Comparison of ENCODE assay signal across 1 cellular context in the genomic region with DNA sequence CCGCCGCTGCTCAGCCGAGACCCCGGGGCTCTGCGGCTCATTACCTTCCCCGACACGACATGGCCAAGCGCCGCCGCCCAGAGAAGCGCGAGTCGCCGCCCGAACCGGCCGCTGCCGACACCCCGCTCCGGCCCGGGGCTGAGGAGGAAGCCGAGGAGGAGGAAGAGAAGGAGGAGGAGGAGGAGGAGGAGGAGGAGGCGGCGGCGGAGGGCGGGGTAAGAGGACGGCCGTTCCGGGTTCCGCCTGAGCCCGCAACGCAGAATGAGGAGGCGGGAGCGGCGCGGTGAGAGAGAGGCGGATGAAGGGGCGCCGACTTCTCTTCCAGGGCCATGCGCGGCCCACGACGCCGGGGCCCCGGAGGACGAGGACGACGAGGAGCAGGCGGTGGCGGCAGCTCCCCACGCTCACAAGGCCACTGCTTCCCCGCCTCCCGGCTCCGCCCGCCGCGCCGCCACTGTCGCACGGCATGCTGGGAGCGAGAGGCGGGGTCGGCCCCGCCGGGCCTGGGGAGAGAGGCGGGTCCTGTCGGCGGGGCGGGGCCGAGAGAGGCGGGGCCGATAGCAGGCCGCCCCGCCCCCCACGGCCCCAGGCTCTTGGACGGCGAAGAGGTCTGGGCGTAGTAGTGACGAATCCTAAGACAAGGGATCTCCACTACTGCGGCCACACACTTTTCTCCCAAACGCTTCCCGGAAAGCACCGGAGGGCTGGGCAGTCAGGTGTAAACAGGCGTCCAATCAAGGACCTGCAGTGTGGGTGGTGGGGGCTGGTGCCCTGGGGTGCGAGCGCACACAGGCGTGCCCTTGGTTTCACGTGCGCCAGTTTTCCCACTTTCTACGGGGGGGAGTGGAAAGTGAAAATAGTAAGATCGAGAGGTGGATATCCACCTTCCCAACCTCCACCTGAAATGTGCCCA.
TF ChIP-seq lines count a peak whose summit lies in the region.

No MANE protein-coding gene starts in this region.

TF ChIP-seq in HepG2, 621 proteins besides CTCF, POLR2A, EP300 and RAD21 (continued from another document and continues in another):
- TF ChIP-seq, protein P1, sequence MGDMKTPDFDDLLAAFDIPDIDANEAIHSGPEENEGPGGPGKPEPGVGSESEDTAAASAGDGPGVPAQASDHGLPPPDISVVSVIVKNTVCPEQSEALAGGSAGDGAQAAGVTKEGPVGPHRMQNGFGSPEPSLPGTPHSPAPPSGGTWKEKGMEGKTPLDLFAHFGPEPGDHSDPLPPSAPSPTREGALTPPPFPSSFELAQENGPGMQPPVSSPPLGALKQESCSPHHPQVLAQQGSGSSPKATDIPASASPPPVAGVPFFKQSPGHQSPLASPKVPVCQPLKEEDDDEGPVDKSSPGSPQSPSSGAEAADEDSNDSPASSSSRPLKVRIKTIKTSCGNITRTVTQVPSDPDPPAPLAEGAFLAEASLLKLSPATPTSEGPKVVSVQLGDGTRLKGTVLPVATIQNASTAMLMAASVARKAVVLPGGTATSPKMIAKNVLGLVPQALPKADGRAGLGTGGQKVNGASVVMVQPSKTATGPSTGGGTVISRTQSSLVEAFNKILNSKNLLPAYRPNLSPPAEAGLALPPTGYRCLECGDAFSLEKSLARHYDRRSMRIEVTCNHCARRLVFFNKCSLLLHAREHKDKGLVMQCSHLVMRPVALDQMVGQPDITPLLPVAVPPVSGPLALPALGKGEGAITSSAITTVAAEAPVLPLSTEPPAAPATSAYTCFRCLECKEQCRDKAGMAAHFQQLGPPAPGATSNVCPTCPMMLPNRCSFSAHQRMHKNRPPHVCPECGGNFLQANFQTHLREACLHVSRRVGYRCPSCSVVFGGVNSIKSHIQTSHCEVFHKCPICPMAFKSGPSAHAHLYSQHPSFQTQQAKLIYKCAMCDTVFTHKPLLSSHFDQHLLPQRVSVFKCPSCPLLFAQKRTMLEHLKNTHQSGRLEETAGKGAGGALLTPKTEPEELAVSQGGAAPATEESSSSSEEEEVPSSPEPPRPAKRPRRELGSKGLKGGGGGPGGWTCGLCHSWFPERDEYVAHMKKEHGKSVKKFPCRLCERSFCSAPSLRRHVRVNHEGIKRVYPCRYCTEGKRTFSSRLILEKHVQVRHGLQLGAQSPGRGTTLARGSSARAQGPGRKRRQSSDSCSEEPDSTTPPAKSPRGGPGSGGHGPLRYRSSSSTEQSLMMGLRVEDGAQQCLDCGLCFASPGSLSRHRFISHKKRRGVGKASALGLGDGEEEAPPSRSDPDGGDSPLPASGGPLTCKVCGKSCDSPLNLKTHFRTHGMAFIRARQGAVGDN (CRISPR knock-in tag; IDR thresholded peaks at IDR 0.05) = peak; percentile 88
- TF ChIP-seq, protein P2, sequence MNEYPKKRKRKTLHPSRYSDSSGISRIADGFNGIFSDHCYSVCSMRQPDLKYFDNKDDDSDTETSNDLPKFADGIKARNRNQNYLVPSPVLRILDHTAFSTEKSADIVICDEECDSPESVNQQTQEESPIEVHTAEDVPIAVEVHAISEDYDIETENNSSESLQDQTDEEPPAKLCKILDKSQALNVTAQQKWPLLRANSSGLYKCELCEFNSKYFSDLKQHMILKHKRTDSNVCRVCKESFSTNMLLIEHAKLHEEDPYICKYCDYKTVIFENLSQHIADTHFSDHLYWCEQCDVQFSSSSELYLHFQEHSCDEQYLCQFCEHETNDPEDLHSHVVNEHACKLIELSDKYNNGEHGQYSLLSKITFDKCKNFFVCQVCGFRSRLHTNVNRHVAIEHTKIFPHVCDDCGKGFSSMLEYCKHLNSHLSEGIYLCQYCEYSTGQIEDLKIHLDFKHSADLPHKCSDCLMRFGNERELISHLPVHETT (CRISPR knock-in tag; conservative IDR thresholded peaks at IDR 0.05) = peak; percentile 78; the same call in 1 of the 2 replicates
- TF ChIP-seq, protein P3, sequence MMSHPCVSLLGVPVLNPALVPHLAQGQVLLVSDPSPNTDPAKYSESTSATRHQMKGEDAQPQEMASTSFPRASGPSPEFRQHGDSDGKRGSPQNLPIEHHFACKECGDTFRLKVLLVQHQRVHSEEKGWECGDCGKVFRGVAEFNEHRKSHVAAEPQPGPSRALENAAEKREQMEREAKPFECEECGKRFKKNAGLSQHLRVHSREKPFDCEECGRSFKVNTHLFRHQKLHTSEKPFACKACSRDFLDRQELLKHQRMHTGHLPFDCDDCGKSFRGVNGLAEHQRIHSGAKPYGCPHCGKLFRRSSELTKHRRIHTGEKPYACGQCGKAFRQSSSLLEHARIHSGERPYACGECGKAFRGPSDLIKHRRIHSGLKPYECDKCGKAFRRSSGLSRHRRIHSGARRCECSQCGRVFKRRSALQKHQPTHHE (CRISPR knock-in tag; IDR thresholded peaks at IDR 0.05; ENCODE audit: borderline replicate concordance) = 0 out of 2 replicates have a peak, but pooled peaks have one; percentile 80
- TF ChIP-seq EEA1 (CRISPR knock-in tag; IDR thresholded peaks at IDR 0.05; ENCODE audit: borderline replicate concordance) (0 out of 2 replicates have a peak, but pooled peaks have one; percentile 50), ZNF317 (CRISPR knock-in tag; IDR thresholded peaks at IDR 0.05) (0 out of 2 replicates have a peak, but pooled peaks have one; percentile 38), ZBTB38 (CRISPR knock-in tag; IDR thresholded peaks at IDR 0.05) (peak; percentile 88), ZNF552 (CRISPR knock-in tag; IDR thresholded peaks at IDR 0.05; ENCODE audit: borderline replicate concordance) (0 out of 2 replicates have a peak, but pooled peaks have one; percentile 26)
- TF ChIP-seq, protein P4, sequence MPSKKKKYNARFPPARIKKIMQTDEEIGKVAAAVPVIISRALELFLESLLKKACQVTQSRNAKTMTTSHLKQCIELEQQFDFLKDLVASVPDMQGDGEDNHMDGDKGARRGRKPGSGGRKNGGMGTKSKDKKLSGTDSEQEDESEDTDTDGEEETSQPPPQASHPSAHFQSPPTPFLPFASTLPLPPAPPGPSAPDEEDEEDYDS (CRISPR knock-in tag; IDR thresholded peaks at IDR 0.05) = peak; percentile 74
- TF ChIP-seq, protein P5, sequence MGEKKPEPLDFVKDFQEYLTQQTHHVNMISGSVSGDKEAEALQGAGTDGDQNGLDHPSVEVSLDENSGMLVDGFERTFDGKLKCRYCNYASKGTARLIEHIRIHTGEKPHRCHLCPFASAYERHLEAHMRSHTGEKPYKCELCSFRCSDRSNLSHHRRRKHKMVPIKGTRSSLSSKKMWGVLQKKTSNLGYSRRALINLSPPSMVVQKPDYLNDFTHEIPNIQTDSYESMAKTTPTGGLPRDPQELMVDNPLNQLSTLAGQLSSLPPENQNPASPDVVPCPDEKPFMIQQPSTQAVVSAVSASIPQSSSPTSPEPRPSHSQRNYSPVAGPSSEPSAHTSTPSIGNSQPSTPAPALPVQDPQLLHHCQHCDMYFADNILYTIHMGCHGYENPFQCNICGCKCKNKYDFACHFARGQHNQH (CRISPR knock-in tag; IDR thresholded peaks at IDR 0.05) = peak; percentile 57
- TF ChIP-seq, protein P6, sequence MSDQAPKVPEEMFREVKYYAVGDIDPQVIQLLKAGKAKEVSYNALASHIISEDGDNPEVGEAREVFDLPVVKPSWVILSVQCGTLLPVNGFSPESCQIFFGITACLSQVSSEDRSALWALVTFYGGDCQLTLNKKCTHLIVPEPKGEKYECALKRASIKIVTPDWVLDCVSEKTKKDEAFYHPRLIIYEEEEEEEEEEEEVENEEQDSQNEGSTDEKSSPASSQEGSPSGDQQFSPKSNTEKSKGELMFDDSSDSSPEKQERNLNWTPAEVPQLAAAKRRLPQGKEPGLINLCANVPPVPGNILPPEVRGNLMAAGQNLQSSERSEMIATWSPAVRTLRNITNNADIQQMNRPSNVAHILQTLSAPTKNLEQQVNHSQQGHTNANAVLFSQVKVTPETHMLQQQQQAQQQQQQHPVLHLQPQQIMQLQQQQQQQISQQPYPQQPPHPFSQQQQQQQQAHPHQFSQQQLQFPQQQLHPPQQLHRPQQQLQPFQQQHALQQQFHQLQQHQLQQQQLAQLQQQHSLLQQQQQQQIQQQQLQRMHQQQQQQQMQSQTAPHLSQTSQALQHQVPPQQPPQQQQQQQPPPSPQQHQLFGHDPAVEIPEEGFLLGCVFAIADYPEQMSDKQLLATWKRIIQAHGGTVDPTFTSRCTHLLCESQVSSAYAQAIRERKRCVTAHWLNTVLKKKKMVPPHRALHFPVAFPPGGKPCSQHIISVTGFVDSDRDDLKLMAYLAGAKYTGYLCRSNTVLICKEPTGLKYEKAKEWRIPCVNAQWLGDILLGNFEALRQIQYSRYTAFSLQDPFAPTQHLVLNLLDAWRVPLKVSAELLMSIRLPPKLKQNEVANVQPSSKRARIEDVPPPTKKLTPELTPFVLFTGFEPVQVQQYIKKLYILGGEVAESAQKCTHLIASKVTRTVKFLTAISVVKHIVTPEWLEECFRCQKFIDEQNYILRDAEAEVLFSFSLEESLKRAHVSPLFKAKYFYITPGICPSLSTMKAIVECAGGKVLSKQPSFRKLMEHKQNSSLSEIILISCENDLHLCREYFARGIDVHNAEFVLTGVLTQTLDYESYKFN (CRISPR knock-in tag; conservative IDR thresholded peaks at IDR 0.05) = peak; percentile 46; the same call in 1 of the 2 replicates
- TF ChIP-seq, protein P7, sequence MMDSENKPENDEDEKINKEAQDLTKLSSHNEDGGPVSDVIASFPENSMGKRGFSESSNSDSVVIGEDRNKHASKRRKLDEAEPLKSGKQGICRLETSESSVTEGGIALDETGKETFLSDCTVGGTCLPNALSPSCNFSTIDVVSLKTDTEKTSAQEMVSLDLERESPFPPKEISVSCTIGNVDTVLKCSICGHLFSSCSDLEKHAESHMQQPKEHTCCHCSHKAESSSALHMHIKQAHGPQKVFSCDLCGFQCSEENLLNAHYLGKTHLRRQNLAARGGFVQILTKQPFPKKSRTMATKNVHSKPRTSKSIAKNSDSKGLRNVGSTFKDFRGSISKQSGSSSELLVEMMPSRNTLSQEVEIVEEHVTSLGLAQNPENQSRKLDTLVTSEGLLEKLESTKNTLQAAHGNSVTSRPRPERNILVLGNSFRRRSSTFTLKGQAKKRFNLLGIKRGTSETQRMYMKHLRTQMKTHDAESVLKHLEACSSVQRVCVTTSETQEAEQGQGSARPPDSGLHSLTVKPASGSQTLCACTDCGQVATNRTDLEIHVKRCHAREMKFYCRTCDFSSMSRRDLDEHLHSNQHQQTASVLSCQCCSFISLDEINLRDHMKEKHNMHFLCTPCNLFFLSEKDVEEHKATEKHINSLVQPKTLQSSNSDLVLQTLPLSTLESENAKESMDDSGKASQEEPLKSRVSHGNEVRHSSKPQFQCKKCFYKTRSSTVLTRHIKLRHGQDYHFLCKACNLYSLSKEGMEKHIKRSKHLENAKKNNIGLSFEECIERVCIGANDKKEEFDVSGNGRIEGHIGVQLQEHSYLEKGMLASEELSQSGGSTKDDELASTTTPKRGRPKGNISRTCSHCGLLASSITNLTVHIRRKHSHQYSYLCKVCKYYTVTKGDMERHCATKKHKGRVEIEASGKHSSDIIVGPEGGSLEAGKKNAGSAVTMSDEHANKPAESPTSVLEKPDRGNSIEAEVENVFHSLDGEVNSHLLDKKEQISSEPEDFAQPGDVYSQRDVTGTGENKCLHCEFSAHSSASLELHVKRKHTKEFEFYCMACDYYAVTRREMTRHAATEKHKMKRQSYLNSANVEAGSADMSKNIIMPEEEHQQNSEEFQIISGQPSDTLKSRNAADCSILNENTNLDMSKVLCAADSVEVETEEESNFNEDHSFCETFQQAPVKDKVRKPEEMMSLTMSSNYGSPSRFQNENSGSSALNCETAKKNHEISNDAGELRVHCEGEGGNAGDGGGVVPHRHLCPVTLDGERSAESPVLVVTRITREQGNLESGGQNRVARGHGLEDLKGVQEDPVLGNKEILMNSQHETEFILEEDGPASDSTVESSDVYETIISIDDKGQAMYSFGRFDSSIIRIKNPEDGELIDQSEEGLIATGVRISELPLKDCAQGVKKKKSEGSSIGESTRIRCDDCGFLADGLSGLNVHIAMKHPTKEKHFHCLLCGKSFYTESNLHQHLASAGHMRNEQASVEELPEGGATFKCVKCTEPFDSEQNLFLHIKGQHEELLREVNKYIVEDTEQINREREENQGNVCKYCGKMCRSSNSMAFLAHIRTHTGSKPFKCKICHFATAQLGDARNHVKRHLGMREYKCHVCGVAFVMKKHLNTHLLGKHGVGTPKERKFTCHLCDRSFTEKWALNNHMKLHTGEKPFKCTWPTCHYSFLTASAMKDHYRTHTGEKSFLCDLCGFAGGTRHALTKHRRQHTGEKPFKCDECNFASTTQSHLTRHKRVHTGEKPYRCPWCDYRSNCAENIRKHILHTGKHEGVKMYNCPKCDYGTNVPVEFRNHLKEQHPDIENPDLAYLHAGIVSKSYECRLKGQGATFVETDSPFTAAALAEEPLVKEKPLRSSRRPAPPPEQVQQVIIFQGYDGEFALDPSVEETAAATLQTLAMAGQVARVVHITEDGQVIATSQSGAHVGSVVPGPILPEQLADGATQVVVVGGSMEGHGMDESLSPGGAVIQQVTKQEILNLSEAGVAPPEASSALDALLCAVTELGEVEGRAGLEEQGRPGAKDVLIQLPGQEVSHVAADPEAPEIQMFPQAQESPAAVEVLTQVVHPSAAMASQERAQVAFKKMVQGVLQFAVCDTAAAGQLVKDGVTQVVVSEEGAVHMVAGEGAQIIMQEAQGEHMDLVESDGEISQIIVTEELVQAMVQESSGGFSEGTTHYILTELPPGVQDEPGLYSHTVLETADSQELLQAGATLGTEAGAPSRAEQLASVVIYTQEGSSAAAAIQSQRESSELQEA (CRISPR knock-in tag; IDR thresholded peaks at IDR 0.05; ENCODE audit: not compliant biosample characterization) = peak; percentile 32
- TF ChIP-seq, protein P8, sequence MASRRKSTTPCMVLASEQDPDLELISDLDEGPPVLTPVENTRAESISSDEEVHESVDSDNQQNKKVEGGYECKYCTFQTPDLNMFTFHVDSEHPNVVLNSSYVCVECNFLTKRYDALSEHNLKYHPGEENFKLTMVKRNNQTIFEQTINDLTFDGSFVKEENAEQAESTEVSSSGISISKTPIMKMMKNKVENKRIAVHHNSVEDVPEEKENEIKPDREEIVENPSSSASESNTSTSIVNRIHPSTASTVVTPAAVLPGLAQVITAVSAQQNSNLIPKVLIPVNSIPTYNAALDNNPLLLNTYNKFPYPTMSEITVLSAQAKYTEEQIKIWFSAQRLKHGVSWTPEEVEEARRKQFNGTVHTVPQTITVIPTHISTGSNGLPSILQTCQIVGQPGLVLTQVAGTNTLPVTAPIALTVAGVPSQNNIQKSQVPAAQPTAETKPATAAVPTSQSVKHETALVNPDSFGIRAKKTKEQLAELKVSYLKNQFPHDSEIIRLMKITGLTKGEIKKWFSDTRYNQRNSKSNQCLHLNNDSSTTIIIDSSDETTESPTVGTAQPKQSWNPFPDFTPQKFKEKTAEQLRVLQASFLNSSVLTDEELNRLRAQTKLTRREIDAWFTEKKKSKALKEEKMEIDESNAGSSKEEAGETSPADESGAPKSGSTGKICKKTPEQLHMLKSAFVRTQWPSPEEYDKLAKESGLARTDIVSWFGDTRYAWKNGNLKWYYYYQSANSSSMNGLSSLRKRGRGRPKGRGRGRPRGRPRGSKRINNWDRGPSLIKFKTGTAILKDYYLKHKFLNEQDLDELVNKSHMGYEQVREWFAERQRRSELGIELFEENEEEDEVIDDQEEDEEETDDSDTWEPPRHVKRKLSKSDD (CRISPR knock-in tag; IDR thresholded peaks at IDR 0.05; ENCODE audit: low read depth) = 0 out of 2 replicates have a peak, but pooled peaks have one; percentile 24
